12 cellular contexts compared by ENCODE assay signal in the genomic region with DNA sequence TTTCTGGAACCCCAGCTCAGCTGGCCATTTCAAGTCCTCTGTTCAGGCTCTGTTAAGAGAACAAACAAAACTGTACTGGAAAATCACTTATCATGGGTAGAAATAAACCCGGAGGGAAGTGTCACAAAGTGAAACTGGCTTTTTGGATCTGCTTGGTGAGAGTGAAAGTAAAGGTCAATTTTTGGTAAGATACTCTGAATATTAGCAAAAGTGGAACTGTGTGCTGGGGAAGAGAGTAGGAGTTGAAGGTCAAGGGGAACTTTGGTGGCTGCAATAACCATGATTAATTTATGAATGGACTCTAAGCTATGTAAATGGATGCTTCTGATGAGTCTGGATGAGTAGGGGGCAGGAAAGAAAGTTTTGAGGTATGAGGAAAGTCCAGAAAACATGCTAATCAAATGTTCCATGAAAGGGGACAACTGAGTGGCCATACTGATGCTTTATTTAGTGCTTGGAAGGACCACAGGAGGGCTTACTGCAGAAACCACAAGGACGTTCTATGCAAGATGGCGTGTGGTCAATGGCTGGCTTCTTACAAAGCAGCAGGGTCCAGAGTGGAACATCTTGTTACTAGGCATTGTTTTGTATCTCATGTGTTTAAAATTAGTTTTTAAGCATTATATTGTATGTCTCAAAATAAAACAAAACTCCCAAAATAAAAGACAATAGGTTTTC. TPM values are rescaled to one million over a fixed set of nuclear protein-coding genes. Genes with fewer than 3 reads are reported as not detected.
DNase-seq lines count a peak whose midpoint lies in the region; ATAC-seq and TF ChIP-seq lines count a peak whose summit lies in the region.
"Had no signal": no experiment of that assay in that cellular context is flagged by ENCODE, and none has a peak within 500 bp of the region (broad histone marks: within the 10 kb centered on the region; RNA-seq: fewer than 3 reads in every experiment).

No MANE protein-coding gene starts in this region.

- H3K9me2 ChIP-seq in hepatocyte (replicated peaks; ENCODE audit: insufficient read depth): no peaks in the 10 kb centered on the region

- peaks cover 5% of the 10 kb centered on the region for H3K4me1 ChIP-seq in hepatocyte (ENCODE audit: insufficient read depth)
- H3K4me1 ChIP-seq: parathyroid adenoma had no signal

- H3K4me2 ChIP-seq in hepatocyte: no peak overlapping the region

- H3K27ac ChIP-seq in hepatocyte: no peak overlapping the region
- H3K27ac ChIP-seq: parathyroid adenoma had no signal

- H3K79me2 ChIP-seq in hepatocyte: no peaks in the 10 kb centered on the region
- H3K79me2 ChIP-seq: parathyroid adenoma had no signal

- peak overlapping the region; percentile 3 for H3K27ac Mint-ChIP-seq in dendritic cell treated with granulocyte-macrophage colony-stimulating factor and Interleukin-4, amounts not matched to agents 40 ng/mL and 50 ng/mL, for 4 days

- H3K9me3 Mint-ChIP-seq in dendritic cell treated with granulocyte-macrophage colony-stimulating factor and Interleukin-4, amounts not matched to agents 40 ng/mL and 50 ng/mL, for 4 days: peaks cover 14% of the 10 kb centered on the region

- no peaks in the 10 kb centered on the region for H3K9me3 ChIP-seq in hepatocyte (ENCODE audit: low read depth)
- H3K9me3 ChIP-seq: heart left ventricle had no signal

- peaks cover 28% of the 10 kb centered on the region for H3K27me3 Mint-ChIP-seq in dendritic cell treated with granulocyte-macrophage colony-stimulating factor and Interleukin-4, amounts not matched to agents 40 ng/mL and 50 ng/mL, for 4 days

- peaks cover 24% of the 10 kb centered on the region for H3K4me1 Mint-ChIP-seq in dendritic cell treated with granulocyte-macrophage colony-stimulating factor and Interleukin-4, amounts not matched to agents 40 ng/mL and 50 ng/mL, for 4 days (ENCODE audit: low read depth)

- no peak overlapping the region for H3K4me3 Mint-ChIP-seq in dendritic cell treated with granulocyte-macrophage colony-stimulating factor and Interleukin-4, amounts not matched to agents 40 ng/mL and 50 ng/mL, for 4 days

- no peak overlapping the region for H2AFZ ChIP-seq in hepatocyte
- H2AFZ ChIP-seq: parathyroid adenoma had no signal

- H4K20me1 ChIP-seq in hepatocyte (ENCODE audit: insufficient read depth, poor library complexity, severe bottlenecking): no peaks in the 10 kb centered on the region

- H3K27me3 ChIP-seq in hepatocyte: no peaks in the 10 kb centered on the region

- no peak for TF ChIP-seq CTCF in GM20000 (IDR thresholded peaks at IDR 0.05; ENCODE audit: extremely low read depth, missing control alignments)
- TF ChIP-seq CTCF in hepatocyte (IDR thresholded peaks at IDR 0.05; ENCODE audit: poor library complexity): no peak

- no peaks in the 10 kb centered on the region for H3K36me3 ChIP-seq in hepatocyte (replicated peaks; ENCODE audit: insufficient read depth, low read depth)
- H3K36me3 ChIP-seq: heart left ventricle had no signal

- ATAC-seq in GM18517 (IDR thresholded peaks at IDR 0.05; ENCODE audit: unreplicated experiment) (peak; percentile 84), HG03108 (IDR thresholded peaks at IDR 0.05; ENCODE audit: unreplicated experiment) (peak; percentile 76)
- ATAC-seq: heart left ventricle, SK-N-SH treated with all-trans-retinoic acid at 6 μM for 48 hours had no signal

- no peaks in the 10 kb centered on the region for H3K36me3 Mint-ChIP-seq in dendritic cell treated with granulocyte-macrophage colony-stimulating factor and Interleukin-4, amounts not matched to agents 40 ng/mL and 50 ng/mL, for 4 days (ENCODE audit: low read depth)

- 88% methylated on average over 3 of the region's 3 CpGs for WGBS in hepatocyte (ENCODE audit: low lambda C conversion rate, missing lambda C conversion rate)

- DNase-seq in GM20000 (ENCODE audit: low spot score): peak; percentile 51
- DNase-seq in AG08396 (ENCODE audit: low spot score): no peak
- DNase-seq in hepatocyte (ENCODE audit: low spot score): no peak
- DNase-seq in activated effector memory CD4-positive, alpha-beta T cell treated with Interleukin-2 at 50 U/mL for 16 hours: no peak
- DNase-seq in effector CD4-positive, alpha-beta T cell: no peak
- DNase-seq: heart left ventricle, NCI-H1048 had no signal

- intact Hi-C loops in dendritic cell treated with granulocyte-macrophage colony-stimulating factor and Interleukin-4, amounts not matched to agents 40 ng/mL and 50 ng/mL, for 4 days (cut with micrococcal nuclease): no loop called here

- no peak overlapping the region for H3K4me3 ChIP-seq in hepatocyte
- H3K4me3 ChIP-seq: heart left ventricle had no signal

RNA-seq across cellular contexts. Expression of a gene that starts 36.8 kb away (rescaled TPM):
- 0.63 TPM in 1 of 2 replicates, not detected in the other for total RNA-seq in hepatocyte
- polyA plus RNA-seq in hepatocyte: 0.53 TPM in 1 of 2 replicates, not detected in the other
